In the genomic region with DNA sequence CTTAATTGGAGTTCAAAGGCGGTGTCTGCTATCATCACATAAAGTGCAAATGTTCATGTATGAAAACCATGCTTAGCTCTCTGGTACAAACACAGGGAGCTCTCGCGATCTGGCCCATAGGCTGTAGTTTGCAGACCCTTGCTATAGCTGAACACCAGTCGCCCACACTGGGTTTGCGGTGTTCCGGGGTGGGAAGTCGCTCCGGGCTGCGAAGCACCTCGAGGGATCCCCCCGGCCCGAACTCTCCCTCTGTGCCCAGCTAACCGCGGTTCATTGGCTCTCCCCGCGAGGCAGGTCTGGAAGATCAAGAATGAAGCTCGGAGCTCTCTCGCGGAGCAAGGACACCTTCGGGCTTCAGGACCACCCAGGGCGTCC, we compare ENCODE assay signal across 9 cellular contexts. TPM values are rescaled to one million over a fixed set of nuclear protein-coding genes. Genes with fewer than 3 reads are reported as not detected.
DNase-seq lines count a peak whose midpoint lies in the region; ATAC-seq, FAIRE-seq and TF ChIP-seq lines count a peak whose summit lies in the region.
"Had no signal": no experiment of that assay in that cellular context is flagged by ENCODE, and none has a peak within 500 bp of the region (broad histone marks: within the 10 kb centered on the region; RNA-seq: fewer than 3 reads in every experiment).

No MANE protein-coding gene starts in this region.

- H3K4me3 ChIP-seq in heart left ventricle, result peak overlapping the region; percentile 29 to 77 (median 61)
- H3K4me3 ChIP-seq in skeletal muscle tissue (ENCODE audit: low read length in 3 of 3), result peak overlapping the region; percentile 52 to 56 (median 52)

- intact Hi-C loops in heart left ventricle (cut with DNase I), result no loop called here

- H3K9me3 ChIP-seq in heart left ventricle, result peaks cover 0 to 15% (median 0%) of the 10 kb centered on the region in 12 donors
- peaks cover 0 to 2% (median 0%) of the 10 kb centered on the region in 3 donors for H3K9me3 ChIP-seq in skeletal muscle tissue (ENCODE audit: control insufficient read depth in 3 of 3, low read length in 3 of 3)

- WGBS in heart left ventricle, 4 donors, result 1 to 43% (median 16%) methylated on average over 20 to 21 of the region's 21 CpGs

- TF ChIP-seq POLR2A in heart left ventricle (IDR thresholded peaks at IDR 0.05), result no peak
- no peak for TF ChIP-seq POLR2A in GM12891 (IDR thresholded peaks at IDR 0.05; ENCODE audit: low read depth, low read length)

- peak overlapping the region in 1 of 12 donors; percentile 69 for H3K27ac ChIP-seq in heart left ventricle
- H3K27ac ChIP-seq in skeletal muscle tissue (ENCODE audit: low read depth, low read length), result no peak overlapping the region

- no peak for FAIRE-seq in GM12891 (lab: Jason Lieb, UNC)
- FAIRE-seq: TTC549 had no signal

- ATAC-seq in GM18511 (IDR thresholded peaks at IDR 0.05; ENCODE audit: unreplicated experiment) (peak; percentile 34), HG02642 (IDR thresholded peaks at IDR 0.05; ENCODE audit: poor library complexity, unreplicated experiment) (peak; percentile 29), heart left ventricle (peak in 1 of 4 donors; percentile 22), HG03457 (IDR thresholded peaks at IDR 0.05; ENCODE audit: unreplicated experiment) (no peak)

- H3K4me1 ChIP-seq in heart left ventricle (peaks cover 0 to 5% (median 0%) of the 10 kb centered on the region in 12 donors), skeletal muscle tissue (ENCODE audit: control insufficient read depth in 3 of 3, insufficient read depth in 3 of 3, low read length in 3 of 3) (peaks cover 0 to 2% (median 0%) of the 10 kb centered on the region in 3 donors)

- no peak overlapping the region for H3K9ac ChIP-seq in skeletal muscle tissue (ENCODE audit: low read depth in 1 of 3, low read length in 3 of 3)

- no peak for TF ChIP-seq CTCF in heart left ventricle (IDR thresholded peaks at IDR 0.05)

- peak; percentile 18 for DNase-seq in SW480 (ENCODE audit: low spot score)
- DNase-seq in heart left ventricle, result no peak
- DNase-seq in NCI-H2107 (lab: John Stamatoyannopoulos, UW), result no peak
- DNase-seq in GM12891 (ENCODE audit: insufficient read length, low spot score), result no peak

- peaks cover 0 to 12% (median 0%) of the 10 kb centered on the region in 9 donors for H3K27me3 ChIP-seq in heart left ventricle
- peaks cover 0 to 12% (median 0%) of the 10 kb centered on the region in 3 donors for H3K27me3 ChIP-seq in skeletal muscle tissue (ENCODE audit: control insufficient read depth in 3 of 3, insufficient read depth in 3 of 3, low read length in 3 of 3)

- H3K36me3 ChIP-seq in heart left ventricle (no peaks in the 10 kb centered on the region), skeletal muscle tissue (ENCODE audit: control insufficient read depth in 3 of 3, insufficient read depth in 3 of 3, low read length in 3 of 3) (no peaks in the 10 kb centered on the region)

TF ChIP-seq in GM12891, 5 proteins besides CTCF, POLR2A, EP300 and RAD21:
- TF ChIP-seq POLR2AphosphoS5 (IDR thresholded peaks at IDR 0.05; ENCODE audit: low read depth, low read length), result no peak
- no peak for TF ChIP-seq POU2F2 (IDR thresholded peaks at IDR 0.05; ENCODE audit: low read depth, low read length)
- TF ChIP-seq TAF1 (IDR thresholded peaks at IDR 0.05; ENCODE audit: low read depth, low read length), result no peak
- TF ChIP-seq PAX5 (IDR thresholded peaks at IDR 0.05; ENCODE audit: insufficient read depth, low read length, severe bottlenecking), result no peak
- no peak for TF ChIP-seq SPI1 (IDR thresholded peaks at IDR 0.05; ENCODE audit: low read depth, low read length)

RNA-seq across cellular contexts. Expression of gene PRPS2, which starts 0.3 kb away (rescaled TPM):
- total RNA-seq in heart left ventricle (10 to 100 TPM in 2 of 9 donors, 1 to 10 TPM in 7; 1.8 to 21.9 (median 3.6) TPM), skeletal muscle tissue (8.9 TPM)
- polyA plus RNA-seq in heart left ventricle, result 1 to 10 TPM; 1.7 to 3.7 TPM
- 39.1 TPM for polyA plus RNA-seq in GM12891 (2012; ENCODE audit: low read depth, missing spikeins)
